In the genomic region with DNA sequence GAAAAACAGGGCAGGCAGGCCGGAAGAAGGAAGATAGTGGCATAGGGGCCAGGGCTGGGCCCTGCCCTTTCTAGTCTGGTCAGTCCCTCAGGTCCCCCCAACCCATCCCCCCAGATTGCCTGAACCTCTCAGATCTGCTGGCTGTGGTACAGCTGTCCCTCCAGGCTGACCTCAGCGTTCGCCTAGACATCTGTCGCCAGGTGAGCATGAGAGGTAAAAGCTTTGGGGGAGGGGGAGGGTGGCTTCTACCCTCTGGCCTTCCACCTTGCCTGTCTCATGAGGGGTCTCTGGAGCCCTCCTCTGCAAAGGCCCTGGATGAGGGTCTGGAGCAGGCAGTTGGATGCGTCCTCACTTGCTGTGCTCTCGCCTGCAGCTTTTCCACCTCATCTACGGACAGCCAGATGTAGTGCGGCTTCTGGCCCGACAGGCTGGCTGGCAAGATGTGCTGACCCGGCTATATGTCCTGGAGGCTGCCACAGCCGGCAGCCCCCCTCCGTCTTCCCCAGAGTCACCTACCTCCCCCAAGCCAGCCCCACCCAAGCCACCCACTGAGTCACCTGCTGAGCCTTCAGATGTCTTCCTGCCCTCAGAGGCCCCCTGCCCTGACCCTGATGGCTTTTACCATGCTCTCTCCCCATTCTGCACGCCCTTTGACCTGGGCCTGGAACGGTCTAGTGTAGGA, we compare ENCODE assay signal across 19 cellular contexts. TPM values are rescaled to one million over a fixed set of nuclear protein-coding genes. Genes with fewer than 3 reads are reported as not detected.
DNase-seq lines count a peak whose midpoint lies in the region; ATAC-seq, FAIRE-seq and TF ChIP-seq lines count a peak whose summit lies in the region.
"Had no signal": no experiment of that assay in that cellular context is flagged by ENCODE, and none has a peak within 500 bp of the region (broad histone marks: within the 10 kb centered on the region; RNA-seq: fewer than 3 reads in every experiment).

No MANE protein-coding gene starts in this region.

- peak; percentile 14 for DNase-seq in Right ventricle myocardium inferior (ENCODE audit: missing footprints)
- no peak for DNase-seq in left ventricle myocardium superior
- DNase-seq in NT2/D1 (ENCODE audit: low read depth, low spot score) = no peak
- peak; percentile 59 for DNase-seq in kidney
- no peak for DNase-seq in progenitor cell of endocrine pancreas (ENCODE audit: low spot score, unreplicated experiment)
- no peak for DNase-seq in putamen (ENCODE audit: low spot score)
- DNase-seq in T1000 (lab: John Stamatoyannopoulos, UW) = no peak
- DNase-seq: DMS79, GDM1, KG1, NCI-H1092, NCI-H1694, NCI-H345, NCI-H526 treated with DMSO at 0.1 percent for 48 hours, OCI-M1, RPMI8226 had no signal

- TF ChIP-seq CTCF in kidney (IDR thresholded peaks at IDR 0.05; ENCODE audit: borderline replicate concordance, extremely low read depth, insufficient read depth) (no peak), progenitor cell of endocrine pancreas (IDR thresholded peaks at IDR 0.05; ENCODE audit: unreplicated experiment) (no peak)

- H3K36me3 Mint-ChIP-seq in progenitor cell of endocrine pancreas (ENCODE audit: insufficient read depth) = peaks cover 12% of the 10 kb centered on the region

- H3K9me3 ChIP-seq in NT2/D1 (ENCODE audit: insufficient read depth, low read length) (no peaks in the 10 kb centered on the region), kidney (ENCODE audit: control insufficient read depth in 1 of 2, low read length in 2 of 2) (no peaks in the 10 kb centered on the region)

- H3K9ac ChIP-seq in NT2/D1 (ENCODE audit: insufficient read length, low read depth) (peak overlapping the region; percentile 53), kidney (ENCODE audit: low read length in 2 of 2) (no peak overlapping the region)

- no peaks in the 10 kb centered on the region for H3K27me3 ChIP-seq in NT2/D1 (ENCODE audit: insufficient read depth, insufficient read length)

- ATAC-seq in Right ventricle myocardium inferior (no peak), left ventricle myocardium superior (no peak), HG03439 (IDR thresholded peaks at IDR 0.05; ENCODE audit: unreplicated experiment) (no peak)

- intact Hi-C loops in Right ventricle myocardium inferior (cut with DNase I) (loop anchor here (10.0 kb wide), 1 partner anchor 295 kb away; a partner anchor contains a TSS), left ventricle myocardium superior (cut with micrococcal nuclease) (loop anchor here (5.0 kb wide), 1 partner anchor 72 kb away; no protein-coding TSS in a partner anchor), kidney (cut with DNase I) (loop anchor here (10.0 kb wide), 1 partner anchor 75 kb away; no protein-coding TSS in a partner anchor)

- H3K27ac ChIP-seq in kidney (ENCODE audit: low read depth in 2 of 2, low read length in 2 of 2) = no peak overlapping the region

- peaks cover 25% of the 10 kb centered on the region for H3K4me1 ChIP-seq in NT2/D1 (ENCODE audit: insufficient read depth, insufficient read length)
- peaks cover 3 to 4% of the 10 kb centered on the region in 2 donors for H3K4me1 ChIP-seq in kidney (ENCODE audit: control insufficient read depth in 1 of 2, insufficient read depth in 1 of 2, low read depth in 1 of 2, low read length in 2 of 2)

- no peak overlapping the region for H3K4me3 ChIP-seq in NT2/D1 (ENCODE audit: insufficient read length, low read depth)
- H3K4me3 ChIP-seq in kidney (ENCODE audit: low read length in 2 of 2) = no peak overlapping the region

- peaks cover 48% of the 10 kb centered on the region for H3K36me3 ChIP-seq in NT2/D1 (ENCODE audit: insufficient read depth, insufficient read length, low read length)
- H3K36me3 ChIP-seq in kidney (ENCODE audit: control insufficient read depth in 1 of 2, insufficient read depth in 2 of 2, low read length in 2 of 2) = peaks cover 13 to 30% of the 10 kb centered on the region in 2 donors

- no peaks in the 10 kb centered on the region for H3K9me3 Mint-ChIP-seq in progenitor cell of endocrine pancreas (ENCODE audit: low read depth)

- no peak for FAIRE-seq in kidney (lab: Jason Lieb, UNC)
- FAIRE-seq: A204.1, HTR-8/SVneo had no signal

- H3K27me3 Mint-ChIP-seq in progenitor cell of endocrine pancreas = no peaks in the 10 kb centered on the region

- peak overlapping the region; percentile 45 for H3K27ac Mint-ChIP-seq in progenitor cell of endocrine pancreas

- peaks cover 4% of the 10 kb centered on the region for H3K4me1 Mint-ChIP-seq in progenitor cell of endocrine pancreas (ENCODE audit: low read depth)

- H3K4me3 Mint-ChIP-seq in progenitor cell of endocrine pancreas (ENCODE audit: low read depth) = no peak overlapping the region

RNA-seq across cellular contexts. Expression of a gene that starts 20.2 kb away (rescaled TPM):
- total RNA-seq in Right ventricle myocardium inferior (14.5 TPM), left ventricle myocardium superior (11.4 TPM), kidney (82.8 TPM), progenitor cell of endocrine pancreas (292 and 320 TPM in 2 replicates)
- polyA plus RNA-seq in kidney (ENCODE audit: insufficient read depth, low read depth, low replicate concordance) = 25.7 TPM

RNA-seq across cellular contexts. Expression of a gene that starts 23.1 kb away (rescaled TPM):
- total RNA-seq in Right ventricle myocardium inferior (26.3 TPM), left ventricle myocardium superior (29.6 TPM), kidney (59.7 TPM), progenitor cell of endocrine pancreas (62.3 and 64.3 TPM in 2 replicates)
- polyA plus RNA-seq in kidney (ENCODE audit: insufficient read depth, low read depth, low replicate concordance) = 85.6 TPM

Comparison
In these comparisons a context has a peak if more than half of its experiments do, and no peak if none do; other contexts are left out.
1. DNase-seq: peak in Right ventricle myocardium inferior (single experiment) and kidney (single experiment); none in left ventricle myocardium superior (single experiment), NT2/D1 (single experiment), progenitor cell of endocrine pancreas (single experiment), putamen (single experiment) and T1000 (single experiment).